In genomic region chr5:172283862-172284274, GRCh38 we compare ENCODE assay signal across 8 cellular contexts. TPM values are rescaled to one million over a fixed set of nuclear protein-coding genes. Genes with fewer than 3 reads are reported as not detected.
DNase-seq lines count a peak whose midpoint lies in the region; ATAC-seq and TF ChIP-seq lines count a peak whose summit lies in the region.

No MANE protein-coding gene starts in this region.

- ATAC-seq in GM21737 (IDR thresholded peaks at IDR 0.05; ENCODE audit: unreplicated experiment) (peak; percentile 84), SK-N-SH treated with all-trans-retinoic acid at 6 μM for 48 hours (peak; percentile 80), heart left ventricle (peak; percentile 87 to 95 (median 94))

- no peaks in the 10 kb centered on the region for H3K27me3 ChIP-seq in heart left ventricle

- DNase-seq in GM04504 (ENCODE audit: low read depth) (peak; percentile 54), KBM-7 (peak; percentile 50), heart left ventricle (peak; percentile 89 to 94 (median 92)), posterior cingulate gyrus (peak; percentile 64 to 97 (median 80)), ureter (ENCODE audit: low spot score) (peak; percentile 86)
- DNase-seq in activated naive CD8-positive, alpha-beta T cell treated with anti-CD3 and anti-CD28 coated beads, Interleukin-2, amount 50 U/mL, for 16 hours (ENCODE audit: low read depth, low spot score), result peak; percentile 43

- H3K27ac ChIP-seq in heart left ventricle, result peak overlapping the region; percentile 85 to 96 (median 92)

- H3K4me3 ChIP-seq in heart left ventricle, result peak overlapping the region; percentile 58 to 98 (median 81)

- in situ Hi-C loops in KBM-7 (cut with MboI; ENCODE audit: low pct_unique_long_range_greater_than_20kb, low sequenced_read_pairs), result no loop called here

- peaks cover 0 to 39% (median 25%) of the 10 kb centered on the region in 12 donors for H3K4me1 ChIP-seq in heart left ventricle

- no peak for TF ChIP-seq CTCF in heart left ventricle (IDR thresholded peaks at IDR 0.05)

- WGBS in heart left ventricle, 4 donors, result 1 to 2% (median 1%) methylated on average over 17 to 55 of the region's 55 CpGs

- no peak for TF ChIP-seq POLR2A in heart left ventricle (IDR thresholded peaks at IDR 0.05)

- H3K9me3 ChIP-seq in heart left ventricle, result no peaks in the 10 kb centered on the region

- no peaks in the 10 kb centered on the region for H3K36me3 ChIP-seq in heart left ventricle

- intact Hi-C loops in heart left ventricle (cut with DNase I) (loop anchor here in 7 of 10 donors (2.0 to 10.0 kb wide), 9 partner anchors 95 to 369 kb away; partner anchors contain the start of genes STK10 (in 5 of the 7) and SH3PXD2B (in 2 of the 7)), posterior cingulate gyrus (cut with DNase I) (loop anchor here (2.0 to 5.0 kb wide), 3 partner anchors 95 to 177 kb away; partner anchors contain the start of genes SH3PXD2B and STK10)

TF ChIP-seq in SK-N-SH treated with all-trans-retinoic acid at 6 μM for 48 hours, 23 proteins besides CTCF, POLR2A, EP300 and RAD21:
- TF ChIP-seq TSHZ2 (CRISPR knock-in tag; IDR thresholded peaks at IDR 0.05) (no peak), SNAI2 (CRISPR knock-in tag; IDR thresholded peaks at IDR 0.05) (no peak), CSDC2 (CRISPR knock-in tag; IDR thresholded peaks at IDR 0.05) (no peak), TOX (CRISPR knock-in tag; IDR thresholded peaks at IDR 0.05; ENCODE audit: borderline replicate concordance) (no peak), GLIS3 (CRISPR knock-in tag; IDR thresholded peaks at IDR 0.05) (no peak), PATZ1 (CRISPR knock-in tag; IDR thresholded peaks at IDR 0.05; ENCODE audit: borderline replicate concordance) (no peak), BACH2 (CRISPR knock-in tag; IDR thresholded peaks at IDR 0.05; ENCODE audit: borderline replicate concordance) (no peak), ZFP3 (CRISPR knock-in tag; IDR thresholded peaks at IDR 0.05) (no peak), CREB5 (CRISPR knock-in tag; IDR thresholded peaks at IDR 0.05; ENCODE audit: low read depth) (no peak), POU6F1 (CRISPR knock-in tag; IDR thresholded peaks at IDR 0.05; ENCODE audit: borderline replicate concordance, low read depth) (no peak), ZFP30 (CRISPR knock-in tag; IDR thresholded peaks at IDR 0.05) (no peak)

RNA-seq across cellular contexts. Expression of gene UBTD2, which starts 0.3 kb away (rescaled TPM):
- total RNA-seq in heart left ventricle (10 to 100 TPM in 3 of 9 donors, 1 to 10 TPM in 6; 9.1 to 13.3 (median 9.7) TPM), ureter (14.6 TPM)
- polyA plus RNA-seq in heart left ventricle, result 10 to 100 TPM in 1 of 2 donors, 1 to 10 TPM in 1; 5.0 to 11.6 TPM

Comparison
In these comparisons a context has a peak if more than half of its experiments do, and no peak if none do; other contexts are left out.
1. Peak in every context shown above with its lines: DNase-seq, ATAC-seq, H3K4me3 ChIP-seq and H3K27ac ChIP-seq.